ENCODE assay signal across 10 cellular contexts in genomic region chr3:12188328-12188648, GRCh38. TPM values are rescaled to one million over a fixed set of nuclear protein-coding genes. Genes with fewer than 3 reads are reported as not detected.
DNase-seq lines count a peak whose midpoint lies in the region; ATAC-seq lines count a peak whose summit lies in the region.
"Had no signal": no experiment of that assay in that cellular context is flagged by ENCODE, and none has a peak within 500 bp of the region (broad histone marks: within the 10 kb centered on the region; RNA-seq: fewer than 3 reads in every experiment).

No MANE protein-coding gene starts in this region.

- intact Hi-C loops in activated T-helper 2 cell treated with anti-CD3 and anti-CD28 coated beads, Interferon-gamma antibody, Interleukin-2, Interleukin-4, amounts not matched to agents 10 μg/mL and 5 μg/mL and 100 μg/mL, durations not matched to agents 14 hours and 24 hours and 36 hours (cut with micrococcal nuclease): loop anchor here (2.0 kb wide), 1 partner anchor 45 kb away; no protein-coding TSS in a partner anchor
- intact Hi-C loops in CD4-positive, alpha-beta memory T cell (cut with micrococcal nuclease): no loop called here

- peaks cover 28% of the 10 kb centered on the region for H3K27me3 Mint-ChIP-seq in stimulated activated naive CD8-positive, alpha-beta T cell treated with anti-CD3 and anti-CD28 coated beads, Interleukin-15, amount 100 ng/mL, for 72 hours
- no peaks in the 10 kb centered on the region for H3K27me3 Mint-ChIP-seq in activated T-helper 2 cell treated with anti-CD3 and anti-CD28 coated beads, Interferon-gamma antibody, Interleukin-2, Interleukin-4, amounts not matched to agents 10 μg/mL and 5 μg/mL and 100 μg/mL, durations not matched to agents 14 hours and 24 hours and 36 hours (ENCODE audit: low read depth)
- H3K27me3 Mint-ChIP-seq in CD4-positive, alpha-beta memory T cell: peaks cover 0 to 2% of the 10 kb centered on the region in 2 donors

- peaks cover 3% of the 10 kb centered on the region for H3K36me3 Mint-ChIP-seq in activated T-helper 2 cell treated with anti-CD3 and anti-CD28 coated beads, Interferon-gamma antibody, Interleukin-2, Interleukin-4, amounts not matched to agents 10 μg/mL and 5 μg/mL and 100 μg/mL, durations not matched to agents 14 hours and 24 hours and 36 hours (ENCODE audit: low read depth)
- no peaks in the 10 kb centered on the region for H3K36me3 Mint-ChIP-seq in CD4-positive, alpha-beta memory T cell

- POLR2A ChIA-PET in CD4-positive, alpha-beta memory T cell (lab: Charles Lee; ENCODE audit: partially characterized antibody): no interaction called here

- no peaks in the 10 kb centered on the region for H3K9me3 ChIP-seq in mucosa of rectum (ENCODE audit: control insufficient read depth in 2 of 2, low read length in 2 of 2)
- H3K9me3 ChIP-seq in MG63: no peaks in the 10 kb centered on the region
- H3K9me3 ChIP-seq in CD4-positive, alpha-beta memory T cell (ENCODE audit: control insufficient read depth in 1 of 2, low read length in 2 of 2): no peaks in the 10 kb centered on the region

- DNase-seq in stimulated activated naive CD8-positive, alpha-beta T cell treated with anti-CD3 and anti-CD28 coated beads, Interleukin-15, Interleukin-2, amounts not matched to agents 100 U/mL and 50 U/mL, for 24 hours: peak; percentile 43
- no peak for DNase-seq in stimulated activated naive CD8-positive, alpha-beta T cell treated with anti-CD3 and anti-CD28 coated beads, Interleukin-15, amount 100 ng/mL, for 72 hours
- no peak for DNase-seq in activated T-helper 2 cell treated with anti-CD3 and anti-CD28 coated beads, Interferon-gamma antibody, Interleukin-2, Interleukin-4, amounts not matched to agents 10 μg/mL and 5 μg/mL and 100 μg/mL, durations not matched to agents 14 hours and 24 hours and 36 hours (ENCODE audit: low spot score)
- DNase-seq in MG63 (no peak), medulla oblongata (ENCODE audit: extremely low spot score) (no peak)
- DNase-seq in CD4-positive, alpha-beta memory T cell: no peak
- DNase-seq: cortex of kidney, NCI-H1930 had no signal

- CTCF ChIA-PET in CD4-positive, alpha-beta memory T cell (lab: Charles Lee; ENCODE audit: partially characterized antibody): no interaction called here

- H3K4me1 Mint-ChIP-seq in stimulated activated naive CD8-positive, alpha-beta T cell treated with anti-CD3 and anti-CD28 coated beads, Interleukin-15, amount 100 ng/mL, for 72 hours: peaks cover 73% of the 10 kb centered on the region
- H3K4me1 Mint-ChIP-seq in activated T-helper 2 cell treated with anti-CD3 and anti-CD28 coated beads, Interferon-gamma antibody, Interleukin-2, Interleukin-4, amounts not matched to agents 10 μg/mL and 5 μg/mL and 100 μg/mL, durations not matched to agents 14 hours and 24 hours and 36 hours (ENCODE audit: low read depth): peaks cover 80% of the 10 kb centered on the region
- H3K4me1 Mint-ChIP-seq in CD4-positive, alpha-beta memory T cell: peaks cover 2 to 9% (median 4%) of the 10 kb centered on the region in 4 donors

- H3K36me3 ChIP-seq in mucosa of rectum (ENCODE audit: control insufficient read depth in 2 of 2, insufficient read depth in 2 of 2, low read length in 2 of 2) (no peaks in the 10 kb centered on the region), MG63 (no peaks in the 10 kb centered on the region)
- H3K36me3 ChIP-seq in CD4-positive, alpha-beta memory T cell (ENCODE audit: insufficient read depth, low read length): no peaks in the 10 kb centered on the region

- H3K27me3 ChIP-seq in mucosa of rectum (ENCODE audit: control insufficient read depth in 2 of 2, insufficient read depth in 2 of 2, low read length in 2 of 2) (no peaks in the 10 kb centered on the region), MG63 (no peaks in the 10 kb centered on the region)
- H3K27me3 ChIP-seq in CD4-positive, alpha-beta memory T cell (ENCODE audit: insufficient read depth, low read length): no peaks in the 10 kb centered on the region

- peak overlapping the region in 1 of 2 donors; percentile 14 for H3K9ac ChIP-seq in mucosa of rectum (ENCODE audit: low read depth in 1 of 2, low read length in 2 of 2)

- H3K4me3 Mint-ChIP-seq in stimulated activated naive CD8-positive, alpha-beta T cell treated with anti-CD3 and anti-CD28 coated beads, Interleukin-15, amount 100 ng/mL, for 72 hours: peak overlapping the region in 1 of 2 donors; percentile 75
- H3K4me3 Mint-ChIP-seq in activated T-helper 2 cell treated with anti-CD3 and anti-CD28 coated beads, Interferon-gamma antibody, Interleukin-2, Interleukin-4, amounts not matched to agents 10 μg/mL and 5 μg/mL and 100 μg/mL, durations not matched to agents 14 hours and 24 hours and 36 hours (ENCODE audit: low read depth): no peak overlapping the region
- H3K4me3 Mint-ChIP-seq in CD4-positive, alpha-beta memory T cell: no peak overlapping the region

- no peak overlapping the region for H3K4me3 ChIP-seq in mucosa of rectum (ENCODE audit: low read length in 2 of 2)
- no peak overlapping the region for H3K4me3 ChIP-seq in MG63
- H3K4me3 ChIP-seq in CD4-positive, alpha-beta memory T cell (ENCODE audit: low read length in 2 of 2): no peak overlapping the region

- peak overlapping the region in 1 of 2 donors; percentile 55 for H3K27ac Mint-ChIP-seq in stimulated activated naive CD8-positive, alpha-beta T cell treated with anti-CD3 and anti-CD28 coated beads, Interleukin-15, amount 100 ng/mL, for 72 hours
- peak overlapping the region; percentile 93 for H3K27ac Mint-ChIP-seq in activated T-helper 2 cell treated with anti-CD3 and anti-CD28 coated beads, Interferon-gamma antibody, Interleukin-2, Interleukin-4, amounts not matched to agents 10 μg/mL and 5 μg/mL and 100 μg/mL, durations not matched to agents 14 hours and 24 hours and 36 hours
- no peak overlapping the region for H3K27ac Mint-ChIP-seq in CD4-positive, alpha-beta memory T cell

- H3K4me1 ChIP-seq in mucosa of rectum (ENCODE audit: control insufficient read depth in 2 of 2, insufficient read depth in 2 of 2, low read length in 2 of 2): peaks cover 15 to 16% of the 10 kb centered on the region in 2 donors
- peaks cover 8% of the 10 kb centered on the region for H3K4me1 ChIP-seq in CD4-positive, alpha-beta memory T cell (ENCODE audit: insufficient read depth, low read length)

- peak; percentile 50 for ATAC-seq in stimulated activated naive CD8-positive, alpha-beta T cell treated with anti-CD3 and anti-CD28 coated beads, Interleukin-15, Interleukin-2, amounts not matched to agents 100 U/mL and 50 U/mL, for 24 hours
- ATAC-seq in stimulated activated naive CD8-positive, alpha-beta T cell treated with anti-CD3 and anti-CD28 coated beads, Interleukin-15, amount 100 ng/mL, for 72 hours: no peak
- no peak for ATAC-seq in HG03045 (IDR thresholded peaks at IDR 0.05; ENCODE audit: unreplicated experiment)

- peak overlapping the region; percentile 2 to 5 for H3K27ac ChIP-seq in mucosa of rectum (ENCODE audit: low read depth in 2 of 2, low read length in 2 of 2)
- no peak overlapping the region for H3K27ac ChIP-seq in CD4-positive, alpha-beta memory T cell (ENCODE audit: low read depth, low read length)

- H3K9me3 Mint-ChIP-seq in stimulated activated naive CD8-positive, alpha-beta T cell treated with anti-CD3 and anti-CD28 coated beads, Interleukin-15, amount 100 ng/mL, for 72 hours: no peaks in the 10 kb centered on the region
- H3K9me3 Mint-ChIP-seq in activated T-helper 2 cell treated with anti-CD3 and anti-CD28 coated beads, Interferon-gamma antibody, Interleukin-2, Interleukin-4, amounts not matched to agents 10 μg/mL and 5 μg/mL and 100 μg/mL, durations not matched to agents 14 hours and 24 hours and 36 hours: no peaks in the 10 kb centered on the region
- no peaks in the 10 kb centered on the region for H3K9me3 Mint-ChIP-seq in CD4-positive, alpha-beta memory T cell

RNA-seq across cellular contexts. Expression of gene TIMP4, which starts 29.6 kb away (rescaled TPM):
- total RNA-seq in activated T-helper 2 cell treated with anti-CD3 and anti-CD28 coated beads, Interferon-gamma antibody, Interleukin-2, Interleukin-4, amounts not matched to agents 10 μg/mL and 5 μg/mL and 100 μg/mL, durations not matched to agents 14 hours and 24 hours and 36 hours: 0.41 and 0.92 TPM in 2 replicates
- 0.10 TPM in 1 of 2 replicates, not detected in the other for total RNA-seq in MG63 (2014; rRNA removed; shearing (Covaris generic); ENCODE audit: low replicate concordance)
- not detected for total RNA-seq in CD4-positive, alpha-beta memory T cell
- polyA plus RNA-seq in CD4-positive, alpha-beta memory T cell: not detected
